In genomic region chr2:124572953-124573634, GRCh38 we compare ENCODE assay signal across 27 cellular contexts.
DNase-seq lines count a peak whose midpoint lies in the region; ATAC-seq, FAIRE-seq and TF ChIP-seq lines count a peak whose summit lies in the region.
"Had no signal": no experiment of that assay in that cellular context is flagged by ENCODE, and none has a peak within 500 bp of the region (broad histone marks: within the 10 kb centered on the region; RNA-seq: fewer than 3 reads in every experiment).

No MANE protein-coding gene starts in this region.

- DNase-seq in HepG2 (ENCODE audit: low spot score): no peak
- DNase-seq in right lobe of liver: no peak
- DNase-seq in colonic mucosa: peak; percentile 19
- no peak for DNase-seq in left lung
- DNase-seq in upper lobe of right lung: no peak
- DNase-seq in progenitor cell of endocrine pancreas (ENCODE audit: low spot score, unreplicated experiment): no peak
- no peak for DNase-seq in central memory CD4-positive, alpha-beta T cell
- DNase-seq in NCI-H526 treated with DMSO at 0.1 percent for 48 hours (lab: John Stamatoyannopoulos, UW): no peak
- DNase-seq: 8988T; ACHN; AML-193; BE2C; CD4-positive, alpha-beta T cell; CD8-positive, alpha-beta memory T cell; DMS 273 treated with DMSO at 0.1 percent for 48 hours; DND-41; GF-D8; GOT3; HFFc6 had no signal

- CTCF ChIA-PET in HepG2 (lab: Yijun Ruan, JAX; ENCODE audit: low intra/inter-chr PET ratio, low total read pairs): no interaction called here

- no peaks in the 10 kb centered on the region for H4K20me1 ChIP-seq in HepG2 (ENCODE audit: insufficient read depth, low read length)
- H4K20me1 ChIP-seq: BLaER1 treated with 17β-estradiol and CSF1 and Interleukin-3, amounts not matched to agents 10 nM and 100 nM had no signal

- H3K79me2 ChIP-seq in HepG2 (ENCODE audit: insufficient read depth, low read length): no peaks in the 10 kb centered on the region

- H3K27me3 Mint-ChIP-seq in progenitor cell of endocrine pancreas: no peaks in the 10 kb centered on the region
- H3K27me3 Mint-ChIP-seq: CD4-positive, alpha-beta T cell; CD8-positive, alpha-beta memory T cell had no signal

- TF ChIP-seq EP300 in HepG2 (IDR thresholded peaks at IDR 0.05; ENCODE audit: low read depth in 2 of 2, low read length in 2 of 2) (peak in 1 of 2 experiments; percentile 11; a peak in 1 of 4 replicates), HepG2 (CRISPR knock-in tag; IDR thresholded peaks at IDR 0.05; ENCODE audit: borderline replicate concordance) (no peak)

- WGBS in HepG2 (ENCODE audit: low lambda C conversion rate): 0% methylated on average over 1 of the region's 1 CpG
- 17% methylated on average over 1 of the region's 1 CpG for WGBS in right lobe of liver (ENCODE audit: insufficient coverage, low coverage, low lambda C conversion rate, missing lambda C conversion rate)

- H3K9me3 ChIP-seq in HepG2 (ENCODE audit: low read length) (no peaks in the 10 kb centered on the region), right lobe of liver (no peaks in the 10 kb centered on the region), colonic mucosa (no peaks in the 10 kb centered on the region), left lung (no peaks in the 10 kb centered on the region), upper lobe of right lung (no peaks in the 10 kb centered on the region)
- H3K9me3 ChIP-seq: A549; BE2C; BLaER1 treated with 17β-estradiol and CSF1 and Interleukin-3, amounts not matched to agents 10 nM and 100 nM; HAP-1 had no signal

- H3K27me3 ChIP-seq in HepG2 (ENCODE audit: control insufficient read depth in 1 of 2, insufficient read depth in 2 of 2, low read length in 2 of 2) (no peaks in the 10 kb centered on the region), right lobe of liver (no peaks in the 10 kb centered on the region), colonic mucosa (no peaks in the 10 kb centered on the region), left lung (no peaks in the 10 kb centered on the region), upper lobe of right lung (no peaks in the 10 kb centered on the region)
- H3K27me3 ChIP-seq: BE2C; BLaER1 treated with 17β-estradiol and CSF1 and Interleukin-3, amounts not matched to agents 10 nM and 100 nM had no signal

- H3K4me1 Mint-ChIP-seq in progenitor cell of endocrine pancreas (ENCODE audit: low read depth): peaks cover 10% of the 10 kb centered on the region
- H3K4me1 Mint-ChIP-seq: CD14-positive monocyte; CD8-positive, alpha-beta memory T cell had no signal

- TF ChIP-seq CTCF in HepG2 (CRISPR knock-in tag; IDR thresholded peaks at IDR 0.05) (no peak), right lobe of liver (IDR thresholded peaks at IDR 0.05) (no peak), colonic mucosa (IDR thresholded peaks at IDR 0.05) (no peak), left lung (IDR thresholded peaks at IDR 0.05) (no peak), upper lobe of right lung (IDR thresholded peaks at IDR 0.05) (no peak), progenitor cell of endocrine pancreas (IDR thresholded peaks at IDR 0.05; ENCODE audit: unreplicated experiment) (no peak)

- H3K9me3 Mint-ChIP-seq in progenitor cell of endocrine pancreas (ENCODE audit: low read depth): peaks cover 3% of the 10 kb centered on the region

- in situ Hi-C loops in HepG2 (cut with HindIII; ENCODE audit: extremely low pct_ligation_motif_present, low pct_unique_long_range_greater_than_20kb): no loop called here

- intact Hi-C loops in HepG2 (cut with micrococcal nuclease; ENCODE audit: unreplicated experiment): loop anchor here (5.0 kb wide), 1 partner anchor 74 kb away; no protein-coding TSS in a partner anchor
- intact Hi-C loops in right lobe of liver (cut with DNase I): no loop called here
- intact Hi-C loops in colonic mucosa (cut with DNase I): no loop called here
- intact Hi-C loops in left lung (cut with DNase I): no loop called here
- intact Hi-C loops in upper lobe of right lung (cut with DNase I): no loop called here

- no peak for TF ChIP-seq RAD21 in HepG2 (CRISPR knock-in tag; IDR thresholded peaks at IDR 0.05)

- POLR2A ChIA-PET in HepG2 (lab: Yijun Ruan, JAX): no interaction called here

- TF ChIP-seq POLR2A in HepG2 (IDR thresholded peaks at IDR 0.05; ENCODE audit: insufficient read depth in 1 of 2, low read depth in 2 of 2, low read length in 2 of 2) (no peak), right lobe of liver (IDR thresholded peaks at IDR 0.05) (no peak)

- H3K4me3 ChIP-seq in HepG2 (replicated peaks in 1 of 3; ENCODE audit: insufficient read depth in 1 of 3, low read depth in 2 of 3, low read length in 3 of 3) (no peak overlapping the region), right lobe of liver (no peak overlapping the region), colonic mucosa (no peak overlapping the region), left lung (no peak overlapping the region), upper lobe of right lung (no peak overlapping the region)
- H3K4me3 ChIP-seq: A549; BLaER1 treated with 17β-estradiol and CSF1 and Interleukin-3, amounts not matched to agents 10 nM and 100 nM; HAP-1 had no signal

- H3K4me1 ChIP-seq in HepG2 (ENCODE audit: insufficient read depth, low read length) (peaks cover 62% of the 10 kb centered on the region), right lobe of liver (peaks cover 0 to 19% (median 0%) of the 10 kb centered on the region in 4 donors), colonic mucosa (peaks cover 4% of the 10 kb centered on the region), left lung (no peaks in the 10 kb centered on the region), upper lobe of right lung (no peaks in the 10 kb centered on the region)
- H3K4me1 ChIP-seq: A549; BE2C; BLaER1 treated with 17β-estradiol and CSF1 and Interleukin-3, amounts not matched to agents 10 nM and 100 nM; HAP-1 had no signal

- H3K27ac ChIP-seq in HepG2 (ENCODE audit: extremely low read length, insufficient read depth, low read length): no peak overlapping the region
- no peak overlapping the region for H3K27ac ChIP-seq in right lobe of liver
- H3K27ac ChIP-seq in colonic mucosa: no peak overlapping the region
- H3K27ac ChIP-seq in left lung: no peak overlapping the region
- H3K27ac ChIP-seq in upper lobe of right lung: no peak overlapping the region
- H3K27ac ChIP-seq: A549; BLaER1 treated with 17β-estradiol and CSF1 and Interleukin-3, amounts not matched to agents 10 nM and 100 nM had no signal

- ATAC-seq in HepG2 (no peak), right lobe of liver (no peak), left lung (peak; percentile 80), upper lobe of right lung (peak; percentile 44)
- ATAC-seq: A549 had no signal

- FAIRE-seq in HepG2 (lab: Jason Lieb, UNC): peak; percentile 57
- FAIRE-seq: A549, D721Med, GM12891, GM18507, H54 had no signal

- H3K4me3 Mint-ChIP-seq in progenitor cell of endocrine pancreas (ENCODE audit: low read depth): no peak overlapping the region
- H3K4me3 Mint-ChIP-seq: CD14-positive monocyte; CD4-positive, alpha-beta T cell; CD8-positive, alpha-beta memory T cell; HFFc6 had no signal

- no peak overlapping the region for H2AFZ ChIP-seq in HepG2 (ENCODE audit: low read length)

- no TSS peak for BruUV-seq in HepG2 (replicated peaks; lab: Mats Ljungman, UMichigan)

- no peaks in the 10 kb centered on the region for H3K36me3 Mint-ChIP-seq in progenitor cell of endocrine pancreas (ENCODE audit: insufficient read depth)
- H3K36me3 Mint-ChIP-seq: CD14-positive monocyte; CD8-positive, alpha-beta memory T cell had no signal

- no peaks in the 10 kb centered on the region for H3K36me3 ChIP-seq in HepG2 (replicated peaks in 1 of 2; ENCODE audit: control insufficient read depth in 1 of 2, insufficient read depth in 2 of 2, low read length in 2 of 2)
- no peaks in the 10 kb centered on the region for H3K36me3 ChIP-seq in right lobe of liver
- no peaks in the 10 kb centered on the region for H3K36me3 ChIP-seq in colonic mucosa
- no peaks in the 10 kb centered on the region for H3K36me3 ChIP-seq in left lung
- no peaks in the 10 kb centered on the region for H3K36me3 ChIP-seq in upper lobe of right lung
- H3K36me3 ChIP-seq: BE2C; BLaER1 treated with 17β-estradiol and CSF1 and Interleukin-3, amounts not matched to agents 10 nM and 100 nM; HAP-1 had no signal

- H3K4me2 ChIP-seq in HepG2 (ENCODE audit: low read depth, low read length): peak overlapping the region; percentile 23
- H3K4me2 ChIP-seq: A549; BLaER1 treated with 17β-estradiol and CSF1 and Interleukin-3, amounts not matched to agents 10 nM and 100 nM had no signal

- H3K27ac Mint-ChIP-seq in progenitor cell of endocrine pancreas: no peak overlapping the region
- H3K27ac Mint-ChIP-seq: CD14-positive monocyte; CD4-positive, alpha-beta T cell; CD8-positive, alpha-beta memory T cell; HFFc6 had no signal

- no peak overlapping the region for H3K9ac ChIP-seq in HepG2 (ENCODE audit: insufficient read depth, low read depth, low read length)
- no peak overlapping the region for H3K9ac ChIP-seq in colonic mucosa (ENCODE audit: low read depth in 2 of 2, low read length in 2 of 2)
- H3K9ac ChIP-seq: BLaER1 treated with 17β-estradiol and CSF1 and Interleukin-3, amounts not matched to agents 10 nM and 100 nM had no signal

TF ChIP-seq in HepG2, 621 proteins besides CTCF, POLR2A, EP300 and RAD21 (continues in another document):
- TF ChIP-seq FOXA1 (IDR thresholded peaks at IDR 0.05) (no peak), FOXA1 (CRISPR knock-in tag; IDR thresholded peaks at IDR 0.05) (0 out of 2 replicates have a peak, but pooled peaks have one; percentile 31), NFE2 (CRISPR knock-in tag; IDR thresholded peaks at IDR 0.05) (no peak), PAXIP1 (CRISPR knock-in tag; conservative IDR thresholded peaks at IDR 0.05) (0 out of 2 replicates have a peak, but pooled peaks have one; percentile 17)

Comparison
In these comparisons a context has a peak if more than half of its experiments do, and no peak if none do; other contexts are left out.
1. ATAC-seq: peak in left lung (single experiment) and upper lobe of right lung (single experiment); none in HepG2 (single experiment) and right lobe of liver (0 of 4).